Comparison of ENCODE assay signal across 2 cellular contexts in genomic region chr15:52527898-52528464, GRCh38.
TF ChIP-seq lines count a peak whose summit lies in the region.

No MANE protein-coding gene starts in this region.

TF ChIP-seq in GM12891, 5 proteins besides CTCF, POLR2A, EP300 and RAD21 (continued from another document):
- no peak for TF ChIP-seq SPI1 (IDR thresholded peaks at IDR 0.05; ENCODE audit: low read depth, low read length)
- no peak for TF ChIP-seq POU2F2 (IDR thresholded peaks at IDR 0.05; ENCODE audit: low read depth, low read length)
TF ChIP-seq in GM12891: peak in this region for 0.

TF ChIP-seq in GM12878, 131 proteins besides CTCF, POLR2A, EP300 and RAD21 (continued from another document):
- TF ChIP-seq E2F4 (IDR thresholded peaks at IDR 0.05; ENCODE audit: low read depth, low read length) (no peak), HSF1 (IDR thresholded peaks at IDR 0.05; ENCODE audit: low read depth, low read length) (no peak), MTA2 (IDR thresholded peaks at IDR 0.05; ENCODE audit: low read depth) (no peak), BCL3 (IDR thresholded peaks at IDR 0.05; ENCODE audit: borderline replicate concordance, insufficient read depth, low read depth, low read length, poor library complexity, severe bottlenecking) (no peak), USF2 (IDR thresholded peaks at IDR 0.05; ENCODE audit: borderline replicate concordance, low read depth, low read length) (no peak), SREBF2 (IDR thresholded peaks at IDR 0.05; ENCODE audit: low read length) (no peak), RUNX3 (IDR thresholded peaks at IDR 0.05; ENCODE audit: low read length) (no peak), CREM (IDR thresholded peaks at IDR 0.05; ENCODE audit: low read depth) (no peak), NKRF (conservative IDR thresholded peaks at IDR 0.05) (no peak), ATF3 (IDR thresholded peaks at IDR 0.05; ENCODE audit: borderline replicate concordance, extremely low read depth, low read depth, low read length) (no peak)
